ENCODE assay signal across 1 cellular context in genomic region chr10:96129387-96130325, GRCh38.
TF ChIP-seq lines count a peak whose summit lies in the region.

Gene ZNF518A (plus strand): TSS chr10:96130297. CDS start chr10:96156323, 26,026 bp downstream.

TF ChIP-seq in HepG2, 621 proteins besides CTCF, POLR2A, EP300 and RAD21 (continued from another document and continues in another):
- peak; percentile 90 for TF ChIP-seq ZHX2 (IDR thresholded peaks at IDR 0.05; ENCODE audit: low read depth)
- TF ChIP-seq ZHX2 (CRISPR knock-in tag; IDR thresholded peaks at IDR 0.05; ENCODE audit: borderline replicate concordance): no peak; the same call in 1 of the 2 replicates
- TF ChIP-seq ZFP36 (IDR thresholded peaks at IDR 0.05; ENCODE audit: borderline replicate concordance, low read depth, low read length, partially characterized antibody): no peak
- no peak for TF ChIP-seq HNRNPH1 (optimal IDR thresholded peaks at IDR 0.05; ENCODE audit: low read depth, low read length)
- no peak for TF ChIP-seq ZNF235 (CRISPR knock-in tag; IDR thresholded peaks at IDR 0.05; ENCODE audit: borderline replicate concordance)
- no peak for TF ChIP-seq HMGA1 (CRISPR knock-in tag; conservative IDR thresholded peaks at IDR 0.05)
- peak; percentile 89; the same call in 1 of the 2 replicates for TF ChIP-seq ZNF510 (CRISPR knock-in tag; IDR thresholded peaks at IDR 0.05; ENCODE audit: low read depth)
- peak; percentile 58 for TF ChIP-seq ZNF362 (CRISPR knock-in tag; IDR thresholded peaks at IDR 0.05; ENCODE audit: borderline replicate concordance)
- no peak; the same call in none of the 2 replicates for TF ChIP-seq ETV5 (CRISPR knock-in tag; IDR thresholded peaks at IDR 0.05; ENCODE audit: borderline replicate concordance)
- TF ChIP-seq BCLAF1 (IDR thresholded peaks at IDR 0.05): no peak
- TF ChIP-seq GPBP1L1 (CRISPR knock-in tag; IDR thresholded peaks at IDR 0.05): no peak
- no peak for TF ChIP-seq ZNF282 (IDR thresholded peaks at IDR 0.05; ENCODE audit: partially characterized antibody)
- TF ChIP-seq FOXK2 (IDR thresholded peaks at IDR 0.05): no peak
- peak; percentile 97; the same call in 1 of the 2 replicates for TF ChIP-seq DMTF1 (CRISPR knock-in tag; IDR thresholded peaks at IDR 0.05)
- peak; percentile 72; the same call in 1 of the 2 replicates for TF ChIP-seq ZNF451 (CRISPR knock-in tag; IDR thresholded peaks at IDR 0.05)
- TF ChIP-seq AGO1 (IDR thresholded peaks at IDR 0.05; ENCODE audit: low read depth, low read length, poor library complexity, severe bottlenecking): peak; percentile 49
- TF ChIP-seq ZNF382 (CRISPR knock-in tag; IDR thresholded peaks at IDR 0.05; ENCODE audit: borderline replicate concordance): no peak
- no peak; the same call in 1 of the 2 replicates for TF ChIP-seq SATB2 (CRISPR knock-in tag; IDR thresholded peaks at IDR 0.05)
- peak; percentile 64 for TF ChIP-seq TAF15 (IDR thresholded peaks at IDR 0.05; ENCODE audit: low read depth, low read length, poor library complexity, severe bottlenecking)
- TF ChIP-seq ATF6 (CRISPR knock-in tag; conservative IDR thresholded peaks at IDR 0.05): no peak
- TF ChIP-seq UBTF (CRISPR knock-in tag; IDR thresholded peaks at IDR 0.05): peak; percentile 88
- no peak for TF ChIP-seq ZFYVE20 (CRISPR knock-in tag; IDR thresholded peaks at IDR 0.05; ENCODE audit: borderline replicate concordance, low read depth)
- no peak for TF ChIP-seq ZNF672 (CRISPR knock-in tag; IDR thresholded peaks at IDR 0.05)
- TF ChIP-seq PAX8 (CRISPR knock-in tag; IDR thresholded peaks at IDR 0.05; ENCODE audit: borderline replicate concordance): peak; percentile 27; the same call in 1 of the 2 replicates
- peak; percentile 78 for TF ChIP-seq HNF1B (CRISPR knock-in tag; IDR thresholded peaks at IDR 0.05)
- no peak for TF ChIP-seq ZNF598 (CRISPR knock-in tag; IDR thresholded peaks at IDR 0.05; ENCODE audit: borderline replicate concordance)
- TF ChIP-seq DDIT3 (CRISPR knock-in tag; IDR thresholded peaks at IDR 0.05): no peak
- TF ChIP-seq ZNF710 (CRISPR knock-in tag; IDR thresholded peaks at IDR 0.05; ENCODE audit: borderline replicate concordance): no peak
- peak; percentile 55; the same call in 1 of the 2 replicates for TF ChIP-seq SRY (CRISPR knock-in tag; IDR thresholded peaks at IDR 0.05)
- TF ChIP-seq KAT2B (IDR thresholded peaks at IDR 0.05; ENCODE audit: borderline replicate concordance, low read depth, low read length): no peak
- peak; percentile 30; the same call in 1 of the 2 replicates for TF ChIP-seq ZNF564 (CRISPR knock-in tag; IDR thresholded peaks at IDR 0.05)
- TF ChIP-seq GTF2F1 (IDR thresholded peaks at IDR 0.05; ENCODE audit: low read length): no peak
- peak; percentile 86; the same call in 1 of the 2 replicates for TF ChIP-seq ZNF350 (CRISPR knock-in tag; IDR thresholded peaks at IDR 0.05; ENCODE audit: borderline replicate concordance, low read depth)
- no peak for TF ChIP-seq ZNF746 (CRISPR knock-in tag; IDR thresholded peaks at IDR 0.05)
